In genomic region chr15:75449585-75450306, GRCh38 we compare ENCODE assay signal across 8 cellular contexts. TPM values are rescaled to one million over a fixed set of nuclear protein-coding genes. Genes with fewer than 3 reads are reported as not detected.
DNase-seq lines count a peak whose midpoint lies in the region; ATAC-seq, FAIRE-seq and TF ChIP-seq lines count a peak whose summit lies in the region.

No MANE protein-coding gene starts in this region.

- H4K91ac ChIP-seq in H9 (ENCODE audit: insufficient read length, low read depth, low read length): no peak overlapping the region

- H2BK5ac ChIP-seq in H9 (ENCODE audit: insufficient read length, low read length): no peak overlapping the region

- peaks cover 35% of the 10 kb centered on the region; the same call in 1 of the 2 replicates for H3K79me2 ChIP-seq in H9 (ENCODE audit: insufficient read depth, low read length)

- no peak for TF ChIP-seq CTCF in H9 (conservative IDR thresholded peaks at IDR 0.05)
- no peak for TF ChIP-seq CTCF in activated B cell treated with CpG ODN at 0.5 μM for 24 hours (IDR thresholded peaks at IDR 0.05)

- in situ Hi-C loops in ACHN (cut with HindIII; ENCODE audit: low pct_ligation_motif_present, low pct_unique_long_range_greater_than_20kb, low sequenced_read_pairs): no loop called here

- H3K36me3 Mint-ChIP-seq in H9 (ENCODE audit: insufficient read depth in 1 of 3, low read depth in 3 of 3) (peaks cover 3 to 9% (median 9%) of the 10 kb centered on the region in 3 experiments; a peak in 5 of 7 replicates), activated B cell treated with CpG ODN at 0.5 μM for 24 hours (ENCODE audit: low read depth) (peaks cover 30% of the 10 kb centered on the region)

- peaks cover 3% of the 10 kb centered on the region for H3K79me1 ChIP-seq in H9 (ENCODE audit: insufficient read depth, low read depth, low read length, poor library complexity, severe bottlenecking)

- TF ChIP-seq POLR2A in GM12892 (IDR thresholded peaks at IDR 0.05; ENCODE audit: low read depth, low read length): no peak

- H4K5ac ChIP-seq in H9 (ENCODE audit: insufficient read length, low read depth, low read length): no peak overlapping the region

- H2BK12ac ChIP-seq in H9 (ENCODE audit: insufficient read length, low read depth, low read length): no peak overlapping the region

- H3K4me1 Mint-ChIP-seq in H9: peaks cover 14 to 22% of the 10 kb centered on the region in 2 experiments
- peaks cover 68% of the 10 kb centered on the region for H3K4me1 Mint-ChIP-seq in activated B cell treated with CpG ODN at 0.5 μM for 24 hours

- H3K56ac ChIP-seq in H9 (ENCODE audit: insufficient read length, low read depth, low read length): no peak overlapping the region

- H3K4me1 ChIP-seq in H9 (ENCODE audit: insufficient read depth, low read length) (no peaks in the 10 kb centered on the region), right cardiac atrium (ENCODE audit: control insufficient read depth, insufficient read depth, low read length) (no peaks in the 10 kb centered on the region), skeletal muscle tissue (ENCODE audit: control insufficient read depth in 3 of 3, insufficient read depth in 3 of 3, low read length in 3 of 3) (peaks cover 23 to 43% (median 40%) of the 10 kb centered on the region in 3 donors)

- no peak for FAIRE-seq in GM12892 (lab: Jason Lieb, UNC)

- intact Hi-C loops in activated B cell treated with CpG ODN at 0.5 μM for 24 hours (cut with micrococcal nuclease): loop anchor here (2.0 to 10.0 kb wide), 11 partner anchors 63 to 1815 kb away; partner anchors contain the start of genes ARID3B, C15orf39, COX5A and NEIL1
- intact Hi-C loops in right cardiac atrium (cut with DNase I): no loop called here

- H3K9me3 Mint-ChIP-seq in H9: no peaks in the 10 kb centered on the region; a peak in 1 of 5 replicates
- H3K9me3 Mint-ChIP-seq in activated B cell treated with CpG ODN at 0.5 μM for 24 hours: no peaks in the 10 kb centered on the region

- H2AFZ ChIP-seq in H9 (ENCODE audit: low read length): no peak overlapping the region

- H3K27ac Mint-ChIP-seq in H9: peak overlapping the region; percentile 95 to 99 (median 99); a peak in 4 of 7 replicates
- H3K27ac Mint-ChIP-seq in activated B cell treated with CpG ODN at 0.5 μM for 24 hours: peak overlapping the region; percentile 84

- no peaks in the 10 kb centered on the region for H3K27me3 ChIP-seq in H9 (ENCODE audit: insufficient read depth, low read length)
- H3K27me3 ChIP-seq in right cardiac atrium (ENCODE audit: control insufficient read depth, insufficient read depth): no peaks in the 10 kb centered on the region
- no peaks in the 10 kb centered on the region for H3K27me3 ChIP-seq in skeletal muscle tissue (ENCODE audit: control insufficient read depth in 3 of 3, insufficient read depth in 3 of 3, low read length in 3 of 3)

- H3K27ac ChIP-seq in H9 (ENCODE audit: insufficient read length, low read depth, low read length) (no peak overlapping the region), right cardiac atrium (ENCODE audit: low read length) (peak overlapping the region; percentile 96), skeletal muscle tissue (ENCODE audit: low read depth, low read length) (peak overlapping the region; percentile 98), substantia nigra (ENCODE audit: low read depth, low read length, poor library complexity, severe bottlenecking) (no peak overlapping the region)

- ATAC-seq in activated B cell treated with CpG ODN at 0.5 μM for 24 hours (ENCODE audit: low read depth): no peak
- no peak for ATAC-seq in right cardiac atrium

- DNase-seq in H9 (no peak), activated B cell treated with CpG ODN at 0.5 μM for 24 hours (no peak), right cardiac atrium (no peak), GM12892 (ENCODE audit: insufficient read length) (no peak), NCI-H2081 (lab: John Stamatoyannopoulos, UW) (no peak), ACHN (no peak), substantia nigra (lab: John Stamatoyannopoulos, UW) (no peak)

- POLR2A ChIA-PET in activated B cell treated with CpG ODN at 0.5 μM for 24 hours (lab: Charles Lee): interaction anchor here (0.6 to 6.8 kb wide), 8 partner anchors 9 to 909 kb away, joined by 3 to 115 read pairs (median 10); partner anchors contain the start of genes COX5A, IMP3 and MAN2C1

- H3K36me3 ChIP-seq in skeletal muscle tissue (ENCODE audit: control insufficient read depth in 3 of 3, insufficient read depth in 3 of 3, low read length in 3 of 3): peaks cover 0 to 2% (median 0%) of the 10 kb centered on the region in 3 donors

- no peak overlapping the region for H3K23ac ChIP-seq in H9 (ENCODE audit: insufficient read length, low read depth, low read length)

- no CpG with 5 or more reads among the region's 14 CpGs for WGBS in H9 (ENCODE audit: extremely low coverage, insufficient read length, low lambda C conversion rate)
- 60% methylated on average over 14 of the region's 14 CpGs for WGBS in right cardiac atrium

- H3K27me3 Mint-ChIP-seq in H9 (ENCODE audit: low read depth) (peaks cover 4% of the 10 kb centered on the region), activated B cell treated with CpG ODN at 0.5 μM for 24 hours (no peaks in the 10 kb centered on the region)

- no peak overlapping the region for H4K8ac ChIP-seq in H9 (replicated peaks; ENCODE audit: insufficient read length, low read depth, low read length)

- H2BK15ac ChIP-seq in H9 (ENCODE audit: low read depth, low read length): no peak overlapping the region

- H3K9me3 ChIP-seq in H9 (ENCODE audit: control insufficient read depth, low read depth, low read length) (no peaks in the 10 kb centered on the region), right cardiac atrium (ENCODE audit: control insufficient read depth, low read length) (no peaks in the 10 kb centered on the region), skeletal muscle tissue (ENCODE audit: control insufficient read depth in 3 of 3, low read length in 3 of 3) (no peaks in the 10 kb centered on the region)

- H3K4me3 Mint-ChIP-seq in H9 (peak overlapping the region; percentile 96 to 99), activated B cell treated with CpG ODN at 0.5 μM for 24 hours (peak overlapping the region; percentile 94)

- H3T11ph ChIP-seq in H9 (ENCODE audit: low read length): no peak overlapping the region

- no peak overlapping the region for H2BK120ac ChIP-seq in H9 (ENCODE audit: low read depth, low read length, poor library complexity, severe bottlenecking)

- H3K9ac ChIP-seq in H9 (ENCODE audit: extremely low read depth, insufficient read length, low read length) (no peak overlapping the region), skeletal muscle tissue (ENCODE audit: low read depth in 1 of 3, low read length in 3 of 3) (peak overlapping the region; percentile 48 to 88 (median 75))

- peak overlapping the region; percentile 53 for H3K4me2 ChIP-seq in H9 (ENCODE audit: insufficient read depth, insufficient read length, low read length)

- H4K20me1 ChIP-seq in H9 (ENCODE audit: control insufficient read depth, insufficient read depth, insufficient read length): no peaks in the 10 kb centered on the region

- H3K23me2 ChIP-seq in H9 (ENCODE audit: insufficient read length, low read depth, low read length, poor library complexity, severe bottlenecking): peaks cover 18% of the 10 kb centered on the region

- CTCF ChIA-PET in activated B cell treated with CpG ODN at 0.5 μM for 24 hours (lab: Charles Lee): no interaction called here

- H3K14ac ChIP-seq in H9 (ENCODE audit: insufficient read depth, low read length): no peak overlapping the region

- no peak overlapping the region for H2AK5ac ChIP-seq in H9 (ENCODE audit: insufficient read length, low read length)

- no peak overlapping the region for H3K4ac ChIP-seq in H9 (ENCODE audit: low read depth, low read length)

- peak overlapping the region; percentile 97 for H3K4me3 ChIP-seq in right cardiac atrium (ENCODE audit: low read length)
- H3K4me3 ChIP-seq in skeletal muscle tissue (ENCODE audit: low read length in 3 of 3): peak overlapping the region; percentile 92 to 97 (median 96)

- no peak overlapping the region for H3K18ac ChIP-seq in H9 (ENCODE audit: insufficient read length, low read depth, low read length)

- no peak overlapping the region for H2BK20ac ChIP-seq in H9 (ENCODE audit: low read depth, low read length, poor library complexity, severe bottlenecking)

RNA-seq across cellular contexts. Expression of gene SIN3A, which starts 1.7 kb away (rescaled TPM):
- 99.1 and 102 TPM in 2 replicates for total RNA-seq in H9 (2021)
- total RNA-seq in activated B cell treated with CpG ODN at 0.5 μM for 24 hours: 113 and 122 TPM in 2 replicates
- 10 to 100 TPM; 28.7 to 40.0 (median 35.9) TPM for total RNA-seq in right cardiac atrium
- 8.5 TPM for polyA plus RNA-seq in right cardiac atrium
- total RNA-seq in skeletal muscle tissue: 40.7 TPM
- polyA plus RNA-seq in GM12892 (2012; ENCODE audit: missing spikeins): 21.7 TPM

Comparison
In these comparisons a context has a peak if more than half of its experiments do, and no peak if none do; other contexts are left out.
1. H3K27ac ChIP-seq: peak in right cardiac atrium (single experiment) and skeletal muscle tissue (single experiment); none in H9 (single experiment) and substantia nigra (single experiment).